15 cellular contexts compared by ENCODE assay signal in the genomic region with DNA sequence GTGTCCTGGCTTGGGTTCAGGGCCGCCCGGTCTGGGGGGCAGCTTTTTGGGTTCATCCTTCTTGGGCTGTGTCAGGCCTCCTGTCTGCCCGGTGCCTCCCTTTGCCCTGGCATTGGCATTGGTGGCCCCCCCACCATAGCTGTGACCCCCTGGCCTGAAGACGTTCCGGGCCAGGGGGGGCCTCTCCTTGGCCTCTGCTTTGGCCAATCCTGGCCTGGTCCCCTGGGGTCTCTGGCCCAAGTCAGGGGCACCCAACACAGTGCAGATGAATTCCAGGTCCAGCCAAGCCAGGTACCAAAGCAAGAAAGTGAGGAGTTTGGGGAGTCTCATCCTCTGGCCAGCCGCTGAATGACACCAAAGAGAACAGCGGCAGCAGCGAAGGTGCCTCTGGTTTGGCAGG. TPM values are rescaled to one million over a fixed set of nuclear protein-coding genes. Genes with fewer than 3 reads are reported as not detected.
A peak's percentile ranks its signal among the peaks of the same experiment; 100 is the strongest.
DNase-seq lines count a peak whose midpoint lies in the region; ATAC-seq and TF ChIP-seq lines count a peak whose summit lies in the region.
"Had no signal": no experiment of that assay in that cellular context is flagged by ENCODE, and none has a peak within 500 bp of the region (broad histone marks: within the 10 kb centered on the region; RNA-seq: fewer than 3 reads in every experiment).

No MANE protein-coding gene starts in this region.

- H3K27me3 ChIP-seq in Panc1 (ENCODE audit: control insufficient read depth, insufficient read depth, low read length) = no peaks in the 10 kb centered on the region
- H3K27me3 ChIP-seq in ectodermal cell (ENCODE audit: control insufficient read depth, insufficient read depth, low read length, poor library complexity, severe bottlenecking) = no peaks in the 10 kb centered on the region
- H3K27me3 ChIP-seq in muscle layer of colon (ENCODE audit: control insufficient read depth in 1 of 2, insufficient read depth in 2 of 2, low read length in 2 of 2) = no peaks in the 10 kb centered on the region
- H3K27me3 ChIP-seq in thyroid gland = no peaks in the 10 kb centered on the region

- H3K4me1 ChIP-seq in Panc1 (ENCODE audit: control insufficient read depth, insufficient read depth, low read length) (peaks cover 9% of the 10 kb centered on the region), ectodermal cell (ENCODE audit: control insufficient read depth, insufficient read depth, low read length) (peaks cover 36% of the 10 kb centered on the region), muscle layer of colon (ENCODE audit: insufficient read depth, low read length) (peaks cover 21% of the 10 kb centered on the region), thyroid gland (peaks cover 4 to 7% of the 10 kb centered on the region in 2 donors)

- in situ Hi-C loops in Panc1 (cut with HindIII; ENCODE audit: low pct_unique_long_range_greater_than_20kb, low sequenced_read_pairs) = no loop called here

- TF ChIP-seq POLR2A in thyroid gland (IDR thresholded peaks at IDR 0.05) = no peak

- H3K36me3 ChIP-seq in Panc1 (ENCODE audit: control insufficient read depth, insufficient read depth, low read length) (no peaks in the 10 kb centered on the region), ectodermal cell (ENCODE audit: control insufficient read depth, insufficient read depth, low read length) (no peaks in the 10 kb centered on the region), muscle layer of colon (ENCODE audit: insufficient read depth, low read length) (no peaks in the 10 kb centered on the region), thyroid gland (no peaks in the 10 kb centered on the region)
- H3K36me3 ChIP-seq: SJCRH30 had no signal

- H3K27ac ChIP-seq in Panc1 (ENCODE audit: low read length) = peak overlapping the region; percentile 67
- H3K27ac ChIP-seq in ectodermal cell (ENCODE audit: insufficient read depth, low read depth, low read length, poor library complexity, severe bottlenecking) = peak overlapping the region; percentile 8
- peak overlapping the region; percentile 54 for H3K27ac ChIP-seq in muscle layer of colon (ENCODE audit: low read depth, low read length)
- H3K27ac ChIP-seq in thyroid gland = peak overlapping the region; percentile 60 to 72 (median 63)
- H3K27ac ChIP-seq: SJCRH30 had no signal

- intact Hi-C loops in Panc1 (cut with micrococcal nuclease; ENCODE audit: unreplicated experiment) (no loop called here), thyroid gland (cut with DNase I) (no loop called here)

- ATAC-seq in Panc1 (0 out of 2 replicates have a peak, but pooled peaks have one; percentile 4), GM21447 (IDR thresholded peaks at IDR 0.05; ENCODE audit: unreplicated experiment) (no peak)
- ATAC-seq in activated CD4-positive, CD25-positive, alpha-beta regulatory T cell treated with anti-CD3 and anti-CD28 coated beads, Interleukin-2, amount 50 U/mL, for 24 hours = no peak

- H3K9ac ChIP-seq in muscle layer of colon (ENCODE audit: low read length) = no peak overlapping the region

- POLR2A ChIA-PET in Panc1 (lab: Charles Lee) = no interaction called here

- H3K9me3 ChIP-seq in Panc1 (ENCODE audit: control insufficient read depth, insufficient read depth, low read depth, low read length) (no peaks in the 10 kb centered on the region), ectodermal cell (ENCODE audit: control insufficient read depth, low read length) (no peaks in the 10 kb centered on the region), muscle layer of colon (ENCODE audit: low read length) (no peaks in the 10 kb centered on the region), thyroid gland (no peaks in the 10 kb centered on the region)
- H3K9me3 ChIP-seq: SJCRH30 had no signal

- WGBS in ectodermal cell, 2 experiments = 83 to 85% methylated on average over 8 of the region's 8 CpGs
- WGBS in thyroid gland, 2 donors = 56 to 57% methylated on average over 6 to 8 of the region's 8 CpGs

- CTCF ChIA-PET in Panc1 (lab: Charles Lee) = no interaction called here

- TF ChIP-seq CTCF in Panc1 (IDR thresholded peaks at IDR 0.05) (no peak), thyroid gland (IDR thresholded peaks at IDR 0.05) (no peak)

- DNase-seq in Panc1 (ENCODE audit: low read depth, low spot score) (no peak), thyroid gland (no peak), AG20443 (ENCODE audit: low spot score) (no peak), NCI-H526 treated with DMSO at 0.1 percent for 48 hours (lab: John Stamatoyannopoulos, UW) (no peak)
- DNase-seq: activated CD4-positive, alpha-beta T cell treated with anti-CD3 and anti-CD28 coated beads, Interleukin-2, amount 50 U/mL, for 4 hours; CD4-positive, CD25-positive, alpha-beta regulatory T cell; stimulated activated CD4-positive, alpha-beta T cell treated with anti-CD3 and anti-CD28 coated beads, Interleukin-15, amount 100 ng/mL, for 24 hours; T-helper 9 cell had no signal

- H3K4me3 ChIP-seq in Panc1 (ENCODE audit: low read depth in 2 of 2, low read length in 2 of 2) (no peak overlapping the region), ectodermal cell (ENCODE audit: insufficient read depth, low read depth, low read length) (no peak overlapping the region), muscle layer of colon (ENCODE audit: low read depth in 1 of 2, low read length in 2 of 2) (peak overlapping the region; percentile 7 to 24), thyroid gland (replicated peaks in 1 of 3) (peak overlapping the region in 1 of 3 donors; percentile 10)

- BruUV-seq in Panc1 (replicated peaks; lab: Mats Ljungman, UMichigan) = no TSS peak

RNA-seq across cellular contexts. Expression of a gene that starts 0.4 kb away (rescaled TPM):
- total RNA-seq in Panc1 (2021; ENCODE audit: unreplicated experiment) = 0.26 TPM
- polyA plus RNA-seq in Panc1 (2012; ENCODE audit: insufficient read length) = 0.24 TPM
- polyA plus RNA-seq in ectodermal cell (2013, experiment 1 of 4) = 0.26 TPM
- polyA plus RNA-seq in ectodermal cell (2013, experiment 2 of 4) = 0.41 TPM
- polyA plus RNA-seq in ectodermal cell (2013, experiment 3 of 4) = 0.21 TPM
- polyA plus RNA-seq in ectodermal cell (2013, experiment 4 of 4) = 0.45 TPM
- 1 to 10 TPM in 1 of 4 donors, under 1 TPM in 1, not detected in 2; 0.13 to 2.1 TPM for total RNA-seq in thyroid gland
- total RNA-seq: CD4-positive, CD25-positive, alpha-beta regulatory T cell; HT-29; lung microvascular endothelial cell; SJCRH30 had no signal
- polyA plus RNA-seq: CD4-positive, CD25-positive, alpha-beta regulatory T cell had no signal

RNA-seq across cellular contexts. Expression of a gene that starts 17.8 kb away (rescaled TPM):
- total RNA-seq in Panc1 (2021; ENCODE audit: unreplicated experiment) (82.5 TPM), thyroid gland (100 to 1,000 TPM in 1 of 4 donors, 10 to 100 TPM in 3; 17.5 to 198 (median 34.8) TPM)
- polyA plus RNA-seq in Panc1 (2012; ENCODE audit: insufficient read length) = 61.0 TPM
- polyA plus RNA-seq in ectodermal cell (2013, experiment 1 of 4) = 37.1 TPM
- polyA plus RNA-seq in ectodermal cell (2013, experiment 2 of 4) = 49.2 TPM
- polyA plus RNA-seq in ectodermal cell (2013, experiment 3 of 4) = 29.0 TPM
- 37.0 TPM for polyA plus RNA-seq in ectodermal cell (2013, experiment 4 of 4)

RNA-seq across cellular contexts. Expression of a gene that starts 25.8 kb away (rescaled TPM):
- 58.6 TPM for total RNA-seq in Panc1 (2021; ENCODE audit: unreplicated experiment)
- polyA plus RNA-seq in Panc1 (2012; ENCODE audit: insufficient read length) = 37.5 TPM
- polyA plus RNA-seq in ectodermal cell (2013, experiment 1 of 4) = 69.1 TPM
- 63.0 TPM for polyA plus RNA-seq in ectodermal cell (2013, experiment 2 of 4)
- 49.0 TPM for polyA plus RNA-seq in ectodermal cell (2013, experiment 3 of 4)
- polyA plus RNA-seq in ectodermal cell (2013, experiment 4 of 4) = 58.7 TPM
- 10 to 100 TPM; 33.3 to 58.1 (median 46.4) TPM for total RNA-seq in thyroid gland

Comparison
In these comparisons a context has a peak if more than half of its experiments do, and no peak if none do; other contexts are left out.
1. H3K27ac ChIP-seq: peak in every context shown above with its lines; median percentile 67 in Panc1; 63 in thyroid gland; 54 in muscle layer of colon; 8 in ectodermal cell.
2. H3K4me3 ChIP-seq: peak in muscle layer of colon (2 of 2); none in Panc1 (0 of 2) and ectodermal cell (single experiment).